In the genomic region with DNA sequence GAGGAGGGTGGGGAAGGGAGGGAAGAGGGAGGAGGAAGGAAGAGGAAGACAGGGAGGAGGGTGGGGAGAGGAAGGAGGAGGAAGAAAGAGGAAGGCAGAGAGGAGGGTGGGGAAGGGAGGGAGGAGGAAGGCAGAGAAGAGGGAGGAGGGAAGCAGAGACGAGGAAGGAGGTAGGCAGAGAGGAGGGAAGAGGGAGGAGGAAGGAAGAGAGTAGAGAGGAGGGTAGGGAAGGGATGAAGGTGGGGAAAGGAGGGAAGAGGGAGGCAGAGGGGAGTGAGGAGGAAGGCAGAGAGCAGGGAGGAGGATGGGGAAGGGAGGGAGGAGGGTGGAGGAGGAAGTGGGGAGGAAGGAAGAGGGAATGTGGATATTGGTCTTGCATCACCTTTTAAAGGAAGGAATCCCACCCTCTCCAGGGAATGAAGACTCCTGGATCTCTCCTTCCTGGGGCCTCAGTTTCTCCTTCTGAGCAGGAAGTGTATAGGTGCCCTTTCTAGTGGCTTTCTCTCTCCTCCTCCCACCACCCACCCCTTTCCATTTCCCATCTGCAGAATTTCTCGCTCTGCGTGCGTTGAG, we compare ENCODE assay signal across 24 cellular contexts.
DNase-seq lines count a peak whose midpoint lies in the region; ATAC-seq, FAIRE-seq and TF ChIP-seq lines count a peak whose summit lies in the region.
"Had no signal": no experiment of that assay in that cellular context is flagged by ENCODE, and none has a peak within 500 bp of the region (broad histone marks: within the 10 kb centered on the region; RNA-seq: fewer than 3 reads in every experiment).

No MANE protein-coding gene starts in this region.

- no peaks in the 10 kb centered on the region for H3K36me3 ChIP-seq in HEK293 (ENCODE audit: control insufficient read depth in 2 of 2, insufficient read depth in 1 of 2, low read length in 2 of 2)
- H3K36me3 ChIP-seq in K562 (ENCODE audit: control insufficient read depth, insufficient read depth, low read length), result no peaks in the 10 kb centered on the region
- H3K36me3 ChIP-seq in skeletal muscle satellite cell (ENCODE audit: insufficient read depth, low read length), result no peaks in the 10 kb centered on the region
- H3K36me3 ChIP-seq in MG63, result no peaks in the 10 kb centered on the region
- H3K36me3 ChIP-seq in BE2C, result no peaks in the 10 kb centered on the region; the same call in 1 of the 2 replicates
- H3K36me3 ChIP-seq: gastrocnemius medialis, sigmoid colon, vagina had no signal

- H2AFZ ChIP-seq in K562 (ENCODE audit: low read depth, low read length), result no peak overlapping the region
- H2AFZ ChIP-seq: PC-9 had no signal

- H3K4me1 ChIP-seq in HEK293 (ENCODE audit: control insufficient read depth, insufficient read depth, low read length), result no peaks in the 10 kb centered on the region
- H3K4me1 ChIP-seq in K562 (replicated peaks in 1 of 2; ENCODE audit: control insufficient read depth in 2 of 2, insufficient read depth in 2 of 2, low read length in 2 of 2), result no peaks in the 10 kb centered on the region; a peak in 1 of 5 replicates
- H3K4me1 ChIP-seq in skeletal muscle satellite cell (ENCODE audit: control insufficient read depth, insufficient read depth, low read length), result peaks cover 4% of the 10 kb centered on the region
- H3K4me1 ChIP-seq in BE2C, result no peaks in the 10 kb centered on the region
- H3K4me1 ChIP-seq: gastrocnemius medialis had no signal

- 0% methylated on average over 3 of the region's 4 CpGs for WGBS in K562 (ENCODE audit: insufficient coverage, low coverage, missing lambda C conversion rate)

- H3K9ac ChIP-seq in K562 (ENCODE audit: insufficient read depth in 1 of 2, low read depth in 2 of 2, low read length in 2 of 2), result no peak overlapping the region
- no peak overlapping the region for H3K9ac ChIP-seq in skeletal muscle satellite cell (ENCODE audit: low read depth, low read length)

- no peak for TF ChIP-seq EP300 in K562 (IDR thresholded peaks at IDR 0.05; ENCODE audit: low read length)

- H3K9me1 ChIP-seq in K562 (ENCODE audit: control insufficient read depth, insufficient read depth, low read length), result no peaks in the 10 kb centered on the region

- no peak for FAIRE-seq in K562 (lab: Jason Lieb, UNC)
- FAIRE-seq: G401.6, GM18507, HTR-8/SVneo, TTC549 had no signal

- H3K4me2 ChIP-seq in K562 (ENCODE audit: insufficient read depth, low read length) (no peak overlapping the region), skeletal muscle satellite cell (ENCODE audit: low read length) (peak overlapping the region; percentile 22)
- H3K4me2 ChIP-seq: PC-9 had no signal

- no peaks in the 10 kb centered on the region for H3K79me2 ChIP-seq in K562 (ENCODE audit: control insufficient read depth, insufficient read depth, low read length)

- TF ChIP-seq POLR2A in K562 (conservative IDR thresholded peaks at IDR 0.05), result no peak

- no peak for TF ChIP-seq RAD21 in K562 (CRISPR knock-in tag; conservative IDR thresholded peaks at IDR 0.05 in 1 of 2, IDR thresholded peaks at IDR 0.05 in 1 of 2)

- DNase-seq in K562 (ENCODE audit: extremely low read depth in 1 of 4, low spot score in 3 of 4), result no peak
- no peak for DNase-seq in MG63
- DNase-seq in BE2C, result no peak
- DNase-seq in NCI-H446 treated with DMSO at 0.1 percent for 48 hours (lab: John Stamatoyannopoulos, UW), result no peak
- DNase-seq: activated CD4-positive, alpha-beta T cell treated with anti-CD3 and anti-CD28 coated beads for 4 hours; activated T-cell treated with anti-CD3 and anti-CD28 coated beads, Interleukin-2, amount 50 U/mL, for 72 hours; cerebellar nuclear complex; DMS153; effector CD4-positive, alpha-beta T cell; gastrocnemius medialis; left colon; naive thymus-derived CD8-positive, alpha-beta T cell; NCI-H2081; PC-9; sigmoid colon; substantia nigra had no signal

- H3K27ac ChIP-seq in HEK293 (ENCODE audit: extremely low read depth, low read depth, low read length), result no peak overlapping the region
- H3K27ac ChIP-seq in K562 (ENCODE audit: extremely low read depth, low read depth, low read length), result no peak overlapping the region
- H3K27ac ChIP-seq: gastrocnemius medialis, PC-9, sigmoid colon, vagina had no signal

- BruUV-seq in K562 (replicated peaks; lab: Mats Ljungman, UMichigan), result no TSS peak

- H3K4me3 ChIP-seq in HEK293 (ENCODE audit: low read depth, low read length), result no peak overlapping the region
- no peak overlapping the region for H3K4me3 ChIP-seq in K562
- peak overlapping the region; percentile 62 for H3K4me3 ChIP-seq in iPS-18c (ENCODE audit: insufficient read depth, low read depth, low read length)
- no peak overlapping the region for H3K4me3 ChIP-seq in skeletal muscle satellite cell (ENCODE audit: low read length)
- H3K4me3 ChIP-seq in MG63, result no peak overlapping the region
- H3K4me3 ChIP-seq in BE2C (ENCODE audit: low read depth, low read length), result no peak overlapping the region
- H3K4me3 ChIP-seq: PC-9, sigmoid colon had no signal

- H3K27me3 ChIP-seq in K562 (ENCODE audit: control insufficient read depth in 2 of 2, insufficient read depth in 2 of 2, low read length in 2 of 2) (peaks cover 11 to 51% of the 10 kb centered on the region in 2 experiments; a peak in 3 of 5 replicates), skeletal muscle satellite cell (ENCODE audit: control insufficient read depth, insufficient read depth, low read length) (peaks cover 48% of the 10 kb centered on the region), MG63 (no peaks in the 10 kb centered on the region), BE2C (peaks cover 19% of the 10 kb centered on the region)
- H3K27me3 ChIP-seq: vagina had no signal

- CTCF ChIA-PET in HEK293 (lab: Yijun Ruan, JAX) (no interaction called here), K562 (lab: Yijun Ruan, JAX; ENCODE audit: low intra/inter-chr PET ratio) (no interaction called here)

- POLR2A ChIA-PET in HEK293 (lab: Yijun Ruan, JAX), result no interaction called here
- POLR2A ChIA-PET in K562 (lab: Yijun Ruan, JAX), result no interaction called here

- H4K20me1 ChIP-seq in K562 (replicated peaks; ENCODE audit: control insufficient read depth, insufficient read depth, low read length), result no peaks in the 10 kb centered on the region

- in situ Hi-C loops in K562 (cut with MboI), result loop anchor here (10.0 kb wide), 1 partner anchor 598 kb away; no protein-coding TSS in a partner anchor

- intact Hi-C loops in K562 (cut with micrococcal nuclease), result loop anchor here (10.0 kb wide), 1 partner anchor 278 kb away; no protein-coding TSS in a partner anchor

- no peaks in the 10 kb centered on the region for H3K9me3 ChIP-seq in HEK293 (ENCODE audit: control insufficient read depth, insufficient read depth, low read depth, low read length)
- H3K9me3 ChIP-seq in K562 (replicated peaks; ENCODE audit: control insufficient read depth, insufficient read depth, low read depth, low read length), result no peaks in the 10 kb centered on the region
- H3K9me3 ChIP-seq in iPS-18c (ENCODE audit: control insufficient read depth, insufficient read depth, low read length), result no peaks in the 10 kb centered on the region
- H3K9me3 ChIP-seq in skeletal muscle satellite cell (replicated peaks; ENCODE audit: low read length), result no peaks in the 10 kb centered on the region
- H3K9me3 ChIP-seq in MG63, result no peaks in the 10 kb centered on the region
- no peaks in the 10 kb centered on the region for H3K9me3 ChIP-seq in BE2C
- H3K9me3 ChIP-seq: gastrocnemius medialis, sigmoid colon, vagina had no signal

- no peak for ATAC-seq in K562
- ATAC-seq: activated T-cell treated with anti-CD3 and anti-CD28 coated beads, Interleukin-2, amount 50 U/mL, for 72 hours; gastrocnemius medialis; naive thymus-derived CD8-positive, alpha-beta T cell had no signal

- no peak for TF ChIP-seq CTCF in HEK293 (tag by site-specific recombination; IDR thresholded peaks at IDR 0.05)
- no peak for TF ChIP-seq CTCF in K562 (IDR thresholded peaks at IDR 0.05 in 2 of 3, conservative IDR thresholded peaks at IDR 0.05 in 1 of 3; ENCODE audit: insufficient read depth in 2 of 3, low read depth in 1 of 3, low read length in 3 of 3)
- no peak for TF ChIP-seq CTCF in BE2C (IDR thresholded peaks at IDR 0.05; ENCODE audit: low read depth, low read length)

TF ChIP-seq in HEK293, 187 proteins besides CTCF, POLR2A, EP300 and RAD21 (continues in another document):
- TF ChIP-seq ZFP37 (tag by site-specific recombination; IDR thresholded peaks at IDR 0.05) (no peak), ZFHX2 (tag by site-specific recombination; conservative IDR thresholded peaks at IDR 0.05) (0 out of 2 replicates have a peak, but pooled peaks have one; percentile 10)
- TF ChIP-seq, protein P1, sequence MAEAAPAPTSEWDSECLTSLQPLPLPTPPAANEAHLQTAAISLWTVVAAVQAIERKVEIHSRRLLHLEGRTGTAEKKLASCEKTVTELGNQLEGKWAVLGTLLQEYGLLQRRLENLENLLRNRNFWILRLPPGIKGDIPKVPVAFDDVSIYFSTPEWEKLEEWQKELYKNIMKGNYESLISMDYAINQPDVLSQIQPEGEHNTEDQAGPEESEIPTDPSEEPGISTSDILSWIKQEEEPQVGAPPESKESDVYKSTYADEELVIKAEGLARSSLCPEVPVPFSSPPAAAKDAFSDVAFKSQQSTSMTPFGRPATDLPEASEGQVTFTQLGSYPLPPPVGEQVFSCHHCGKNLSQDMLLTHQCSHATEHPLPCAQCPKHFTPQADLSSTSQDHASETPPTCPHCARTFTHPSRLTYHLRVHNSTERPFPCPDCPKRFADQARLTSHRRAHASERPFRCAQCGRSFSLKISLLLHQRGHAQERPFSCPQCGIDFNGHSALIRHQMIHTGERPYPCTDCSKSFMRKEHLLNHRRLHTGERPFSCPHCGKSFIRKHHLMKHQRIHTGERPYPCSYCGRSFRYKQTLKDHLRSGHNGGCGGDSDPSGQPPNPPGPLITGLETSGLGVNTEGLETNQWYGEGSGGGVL (tag by site-specific recombination; IDR thresholded peaks at IDR 0.05), result peak; percentile 50

TF ChIP-seq in K562, 482 proteins besides CTCF, POLR2A, EP300 and RAD21 (continues in another document):
- TF ChIP-seq, protein P2, sequence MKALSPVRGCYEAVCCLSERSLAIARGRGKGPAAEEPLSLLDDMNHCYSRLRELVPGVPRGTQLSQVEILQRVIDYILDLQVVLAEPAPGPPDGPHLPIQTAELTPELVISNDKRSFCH (CRISPR knock-in tag; IDR thresholded peaks at IDR 0.05), result no peak
- TF ChIP-seq, protein P2 (tag; IDR thresholded peaks at IDR 0.05), result no peak
- TF ChIP-seq ZNF174 (CRISPR knock-in tag; IDR thresholded peaks at IDR 0.05), result no peak
